In the genomic region with DNA sequence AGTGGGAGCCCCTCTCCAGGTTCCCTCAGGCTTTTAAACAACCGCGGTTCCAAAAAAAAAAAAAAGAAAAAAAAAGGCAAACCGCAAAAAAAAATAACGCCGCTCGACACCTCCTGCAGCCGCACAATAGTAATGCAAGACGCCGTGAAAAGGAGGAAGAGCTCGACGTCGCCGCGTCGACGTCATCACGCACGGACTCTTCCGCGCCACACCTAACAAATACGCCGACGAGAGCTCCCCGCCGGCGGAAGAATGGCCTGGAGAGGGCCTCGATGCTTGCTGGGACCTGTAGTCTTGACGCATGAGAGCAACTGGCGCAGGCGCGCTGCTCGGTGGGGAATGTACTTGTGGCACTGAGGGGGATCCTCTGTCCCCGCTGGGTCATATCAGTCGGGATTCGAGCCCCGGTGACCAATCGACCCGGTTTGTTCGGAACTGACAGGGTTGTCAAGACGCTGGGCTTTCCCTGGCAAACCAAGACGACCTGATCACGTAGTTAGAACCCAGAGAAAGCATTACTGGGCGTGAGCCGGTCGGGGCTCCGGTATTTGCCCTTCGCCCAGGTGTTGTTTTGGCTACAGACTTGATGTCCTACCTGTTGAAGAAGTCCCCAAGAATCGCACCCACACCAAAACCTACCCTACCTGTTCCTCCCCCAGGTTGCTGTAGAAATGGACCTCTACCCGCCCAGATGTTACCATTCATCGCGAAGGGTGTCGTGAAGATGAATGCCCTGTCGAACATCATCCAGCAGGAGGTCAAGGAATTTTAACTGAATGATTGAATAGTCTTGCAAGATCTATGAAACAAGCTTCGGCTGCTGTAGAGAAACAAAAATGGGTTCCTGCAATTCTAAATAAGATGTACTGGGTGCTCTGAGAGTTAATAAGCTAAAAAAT, we compare ENCODE assay signal across 8 cellular contexts. TPM values are rescaled to one million over a fixed set of nuclear protein-coding genes. Genes with fewer than 3 reads are reported as not detected.
DNase-seq lines count a peak whose midpoint lies in the region; ATAC-seq and TF ChIP-seq lines count a peak whose summit lies in the region.

A gene (minus strand): TSS at position 131 of the 899 bp plus-strand sequence. CDS start 166 bp downstream, outside the sequence.

- H3K9me2 ChIP-seq in PC-9 (ENCODE audit: insufficient read depth): no peaks in the 10 kb centered on the region

- peaks cover 22% of the 10 kb centered on the region for H3K79me2 ChIP-seq in PC-9 (ENCODE audit: low read depth)

- intact Hi-C loops in PC-9 (cut with micrococcal nuclease; ENCODE audit: unreplicated experiment): loop anchor here (1.0 to 5.0 kb wide), 2 partner anchors 60 to 262 kb away; a partner anchor contains a TSS

- CTCF ChIA-PET in PC-9 (lab: Charles Lee): interaction anchor here (0.5 to 1.5 kb wide), 13 partner anchors 10 to 1814 kb away, joined by 3 to 11 read pairs (median 4); no protein-coding TSS in a partner anchor

- H3K9me3 Mint-ChIP-seq in activated T-cell treated with anti-CD3 and anti-CD28 coated beads, Interleukin-2, amount 50 U/mL, for 24 hours: no peaks in the 10 kb centered on the region

- H3K36me3 Mint-ChIP-seq in activated T-cell treated with anti-CD3 and anti-CD28 coated beads, Interleukin-2, amount 50 U/mL, for 24 hours (ENCODE audit: low read depth): peaks cover 29% of the 10 kb centered on the region

- 0 out of 2 replicates have a peak, but pooled peaks cover 3% of the 10 kb centered on the region for H3F3A ChIP-seq in PC-9 (ENCODE audit: insufficient read depth, low read depth)

- H3K9me3 ChIP-seq in PC-9 (ENCODE audit: insufficient read depth, low read depth) (no peaks in the 10 kb centered on the region), mucosa of stomach (ENCODE audit: control insufficient read depth, low read length) (no peaks in the 10 kb centered on the region)

- TSS peak; percentile 99 for BruUV-seq in PC-9 (replicated peaks; lab: Mats Ljungman, UMichigan)

- H3K27me3 ChIP-seq in PC-9 (ENCODE audit: insufficient read depth, low read depth) (no peaks in the 10 kb centered on the region), mucosa of stomach (ENCODE audit: control insufficient read depth, insufficient read depth, low read length) (no peaks in the 10 kb centered on the region)

- H3K4me1 Mint-ChIP-seq in activated T-cell treated with anti-CD3 and anti-CD28 coated beads, Interleukin-2, amount 50 U/mL, for 24 hours (ENCODE audit: low read depth): peaks cover 36% of the 10 kb centered on the region

- peaks cover 33% of the 10 kb centered on the region for H3K4me1 ChIP-seq in PC-9 (replicated peaks; ENCODE audit: insufficient read depth)
- H3K4me1 ChIP-seq in mucosa of stomach (ENCODE audit: control insufficient read depth, insufficient read depth, low read length): peaks cover 6% of the 10 kb centered on the region

- TF ChIP-seq POLR2A in erythroblast (IDR thresholded peaks at IDR 0.05; ENCODE audit: low read length): peak; percentile 95

- no peak for TF ChIP-seq CTCF in PC-9 (conservative IDR thresholded peaks at IDR 0.05)

- peak within 1 kb of the TSS; percentile 91 for H3K4me3 Mint-ChIP-seq in activated T-cell treated with anti-CD3 and anti-CD28 coated beads, Interleukin-2, amount 50 U/mL, for 24 hours

- peak within 1 kb of the TSS; percentile 98 for H3K9ac ChIP-seq in mucosa of stomach (ENCODE audit: low read length)

- peak within 1 kb of the TSS; percentile 98 for H2AFZ ChIP-seq in PC-9

- peak; percentile 97 for ATAC-seq in GM21576 (IDR thresholded peaks at IDR 0.05; ENCODE audit: unreplicated experiment)

- peak within 1 kb of the TSS; percentile 72 for H3K4me3 ChIP-seq in Jurkat, Clone E6-1 (ENCODE audit: low read length)
- peak within 1 kb of the TSS; percentile 83 for H3K4me3 ChIP-seq in PC-9
- peak within 1 kb of the TSS; percentile 34 for H3K4me3 ChIP-seq in mucosa of stomach (ENCODE audit: low read length)

- no peaks in the 10 kb centered on the region for H3K27me3 Mint-ChIP-seq in activated T-cell treated with anti-CD3 and anti-CD28 coated beads, Interleukin-2, amount 50 U/mL, for 24 hours

- H3K36me3 ChIP-seq in PC-9 (ENCODE audit: low read depth) (no peaks in the 10 kb centered on the region), mucosa of stomach (ENCODE audit: control insufficient read depth, insufficient read depth, low read length) (no peaks in the 10 kb centered on the region)

- peak; percentile 98 for DNase-seq in DMS153 treated with DMSO at 0.1 percent for 48 hours (lab: John Stamatoyannopoulos, UW; ENCODE audit: unreplicated experiment)
- peak; percentile 98 for DNase-seq in Jurkat, Clone E6-1 (ENCODE audit: low read depth, low spot score)
- DNase-seq in PC-9: peak; percentile 90 to 93
- DNase-seq in activated T-cell treated with anti-CD3 and anti-CD28 coated beads, Interleukin-2, amount 50 U/mL, for 24 hours: peak; percentile 94
- peak; percentile 99 for DNase-seq in erythroblast (lab: John Stamatoyannopoulos, UW)
- DNase-seq in stimulated activated CD8-positive, alpha-beta memory T cell treated with anti-CD3 and anti-CD28 coated beads, Interleukin-7, amount 100 ng/mL, for 24 hours (ENCODE audit: low read depth): peak; percentile 87

- H3K27ac ChIP-seq in PC-9: peak within 1 kb of the TSS; percentile 86

- POLR2A ChIA-PET in PC-9 (lab: Charles Lee; ENCODE audit: unreplicated experiment): interaction anchor here (0.5 to 1.2 kb wide), 25 partner anchors 9 to 1037 kb away, joined by 3 to 60 read pairs (median 5); no protein-coding TSS in a partner anchor

- no peaks in the 10 kb centered on the region for H4K20me1 ChIP-seq in PC-9 (ENCODE audit: insufficient read depth)

- peak within 1 kb of the TSS; percentile 96 for H3K27ac Mint-ChIP-seq in activated T-cell treated with anti-CD3 and anti-CD28 coated beads, Interleukin-2, amount 50 U/mL, for 24 hours

- peak within 1 kb of the TSS; percentile 90 for H3K4me2 ChIP-seq in PC-9

RNA-seq across cellular contexts. Expression of the gene that starts here (rescaled TPM):
- polyA plus RNA-seq in Jurkat, Clone E6-1 (2012; ENCODE audit: insufficient read depth, insufficient read length): 40.3 TPM
- total RNA-seq in PC-9 (2021): 28.9 and 35.7 TPM in 2 replicates

Comparison
In these comparisons a context has a peak if more than half of its experiments do, and no peak if none do; other contexts are left out.
1. Peak in every context shown above with its lines: DNase-seq, ATAC-seq, H3K4me3 ChIP-seq and H3K27ac ChIP-seq.